ENCODE assay signal across 8 cellular contexts in the genomic region with DNA sequence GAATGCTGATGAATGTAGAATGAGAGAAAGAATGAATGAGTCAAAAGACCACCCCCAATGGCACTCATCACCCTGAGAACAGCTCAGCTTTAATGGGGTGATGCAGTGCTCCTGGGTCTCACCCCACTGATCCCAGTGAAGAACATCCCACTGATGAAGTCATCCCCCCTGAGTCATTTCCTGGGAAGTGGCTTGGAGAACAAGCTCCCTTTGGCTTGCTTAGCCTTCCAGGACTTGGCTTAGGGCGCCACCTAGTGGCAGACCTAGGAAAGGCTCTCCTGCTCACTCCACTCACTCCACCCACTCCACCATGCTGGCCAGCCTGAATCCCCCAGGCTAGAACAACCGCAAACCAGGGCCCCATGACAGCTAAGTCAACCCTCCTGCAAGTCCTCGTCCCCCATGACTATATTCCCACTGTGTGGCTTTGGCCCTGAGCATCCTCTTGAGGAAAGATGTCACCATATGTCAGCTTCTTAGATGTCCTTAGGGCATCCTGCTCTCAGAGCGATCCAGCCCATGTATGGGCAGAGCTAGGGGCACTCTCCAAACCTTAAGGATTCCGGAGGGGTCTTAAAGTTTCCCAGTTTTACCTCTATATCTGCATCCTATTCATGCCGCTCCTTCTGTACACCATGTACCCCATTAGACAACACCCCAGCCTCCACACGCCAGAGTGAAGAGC. TPM values are rescaled to one million over a fixed set of nuclear protein-coding genes. Genes with fewer than 3 reads are reported as not detected.
DNase-seq lines count a peak whose midpoint lies in the region; ATAC-seq and TF ChIP-seq lines count a peak whose summit lies in the region.

No MANE protein-coding gene starts in this region.

- H3K4me1 Mint-ChIP-seq in activated naive CD8-positive, alpha-beta T cell treated with anti-CD3 and anti-CD28 coated beads, Interleukin-2, amount 50 U/mL, for 24 hours: peaks cover 88% of the 10 kb centered on the region

- intact Hi-C loops in heart left ventricle (cut with DNase I): loop anchor here (1.0 to 10.0 kb wide), 16 partner anchors 102 to 522 kb away; a partner anchor contains a TSS

- peak; percentile 86 for TF ChIP-seq CTCF in GM20000 (IDR thresholded peaks at IDR 0.05; ENCODE audit: extremely low read depth, missing control alignments)
- TF ChIP-seq CTCF in heart left ventricle (IDR thresholded peaks at IDR 0.05): peak; percentile 94 to 99 (median 98)

- no peaks in the 10 kb centered on the region for H3K27me3 Mint-ChIP-seq in activated naive CD8-positive, alpha-beta T cell treated with anti-CD3 and anti-CD28 coated beads, Interleukin-2, amount 50 U/mL, for 24 hours

- ATAC-seq in activated naive CD8-positive, alpha-beta T cell treated with anti-CD3 and anti-CD28 coated beads, Interleukin-2, amount 50 U/mL, for 24 hours: peak; percentile 50
- ATAC-seq in heart left ventricle: peak; percentile 90 to 96 (median 94)
- no peak for ATAC-seq in HG02588 (IDR thresholded peaks at IDR 0.05; ENCODE audit: unreplicated experiment)

- no peaks in the 10 kb centered on the region for H3K9me3 Mint-ChIP-seq in activated naive CD8-positive, alpha-beta T cell treated with anti-CD3 and anti-CD28 coated beads, Interleukin-2, amount 50 U/mL, for 24 hours

- no peak overlapping the region for H3K4me3 Mint-ChIP-seq in activated naive CD8-positive, alpha-beta T cell treated with anti-CD3 and anti-CD28 coated beads, Interleukin-2, amount 50 U/mL, for 24 hours

- DNase-seq in AG20443 (ENCODE audit: low spot score) (peak; percentile 93), GM20000 (ENCODE audit: low spot score) (peak; percentile 73), NCI-H1436 treated with DMSO at 0.1 percent for 48 hours (lab: John Stamatoyannopoulos, UW) (peak; percentile 60), SW480 (ENCODE audit: low spot score) (peak; percentile 91), heart left ventricle (peak; percentile 89 to 94 (median 89)), pulmonary artery endothelial cell (ENCODE audit: low read depth, low spot score) (peak; percentile 76)
- peak; percentile 91 for DNase-seq in activated naive CD8-positive, alpha-beta T cell treated with anti-CD3 and anti-CD28 coated beads, Interleukin-2, amount 50 U/mL, for 24 hours

- no peak overlapping the region for H3K27ac ChIP-seq in heart left ventricle

- no peak for TF ChIP-seq POLR2A in heart left ventricle (IDR thresholded peaks at IDR 0.05)

- WGBS in heart left ventricle, 4 donors: 46 to 50% (median 48%) methylated on average over 7 of the region's 7 CpGs

- peaks cover 0 to 5% (median 0%) of the 10 kb centered on the region in 9 donors for H3K27me3 ChIP-seq in heart left ventricle

- H3K9me3 ChIP-seq in heart left ventricle: peaks cover 0 to 12% (median 0%) of the 10 kb centered on the region in 12 donors

- no peaks in the 10 kb centered on the region for H3K36me3 ChIP-seq in heart left ventricle

- H3K4me1 ChIP-seq in heart left ventricle: peaks cover 0 to 68% (median 7%) of the 10 kb centered on the region in 12 donors

- H3K36me3 Mint-ChIP-seq in activated naive CD8-positive, alpha-beta T cell treated with anti-CD3 and anti-CD28 coated beads, Interleukin-2, amount 50 U/mL, for 24 hours (ENCODE audit: low read depth): no peaks in the 10 kb centered on the region

- no peak overlapping the region for H3K4me3 ChIP-seq in heart left ventricle

- H3K27ac Mint-ChIP-seq in activated naive CD8-positive, alpha-beta T cell treated with anti-CD3 and anti-CD28 coated beads, Interleukin-2, amount 50 U/mL, for 24 hours: peak overlapping the region; percentile 83

RNA-seq across cellular contexts. Expression of a gene that starts 17.8 kb away (rescaled TPM):
- total RNA-seq in heart left ventricle (under 1 TPM in 4 of 9 donors, not detected in 5; 0.06 to 0.51 (median 0.25) TPM), pulmonary artery endothelial cell (not detected in 2 replicates)
- polyA plus RNA-seq in heart left ventricle: under 1 TPM; 0.03 to 0.08 TPM

RNA-seq across cellular contexts. Expression of a gene that starts 39.2 kb away (rescaled TPM):
- total RNA-seq in heart left ventricle (10 to 100 TPM in 2 of 9 donors, 1 to 10 TPM in 7; 2.1 to 49.0 (median 6.3) TPM), pulmonary artery endothelial cell (under 0.01 TPM in 1 of 2 replicates, not detected in the other)
- 1 to 10 TPM; 3.7 to 3.9 TPM for polyA plus RNA-seq in heart left ventricle
